15 cellular contexts compared by ENCODE assay signal in genomic region chr2:285506-285905, GRCh38. TPM values are rescaled to one million over a fixed set of nuclear protein-coding genes. Genes with fewer than 3 reads are reported as not detected.
DNase-seq lines count a peak whose midpoint lies in the region; ATAC-seq, FAIRE-seq and TF ChIP-seq lines count a peak whose summit lies in the region.
"Had no signal": no experiment of that assay in that cellular context is flagged by ENCODE, and none has a peak within 500 bp of the region (broad histone marks: within the 10 kb centered on the region; RNA-seq: fewer than 3 reads in every experiment).

No MANE protein-coding gene starts in this region.

- H3K36me3 ChIP-seq in iPS-18a (ENCODE audit: control insufficient read depth, low read depth, low read length) (peaks cover 23% of the 10 kb centered on the region), Peyer's patch (peaks cover 0 to 19% (median 0%) of the 10 kb centered on the region in 3 donors)

- H3K36me3 Mint-ChIP-seq in natural killer cell, result no peaks in the 10 kb centered on the region
- no peaks in the 10 kb centered on the region for H3K36me3 Mint-ChIP-seq in natural killer cell treated with Interleukin-12 subunit alpha and Interleukin-12 subunit beta and Interleukin-15 and Interleukin-18, amount 100 ng/mL, for 72 hours
- H3K36me3 Mint-ChIP-seq in activated T-helper 1 cell treated with anti-CD3 and anti-CD28 coated beads, Interleukin-12 subunit alpha, Interleukin-12 subunit beta, Interleukin-2, Interleukin-4 antibody, amounts not matched to agents 30 ng/mL and 10 ng/mL and 1 ng/mL, durations not matched to agents 14 hours and 24 hours and 36 hours (ENCODE audit: low read depth), result peaks cover 11% of the 10 kb centered on the region

- H3K27me3 ChIP-seq in iPS-18a (ENCODE audit: control insufficient read depth, insufficient read depth, low read length), result peaks cover 50% of the 10 kb centered on the region
- peaks cover 0 to 4% of the 10 kb centered on the region in 2 donors for H3K27me3 ChIP-seq in Peyer's patch

- H3K4me3 ChIP-seq in astrocyte of the cerebellum (ENCODE audit: low read depth, low read length) (no peak overlapping the region), iPS-18a (ENCODE audit: low read length) (peak overlapping the region; percentile 5), Peyer's patch (no peak overlapping the region)
- H3K4me3 ChIP-seq: A549 had no signal

- TF ChIP-seq CTCF in natural killer cell (IDR thresholded peaks at IDR 0.05), result no peak
- no peak for TF ChIP-seq CTCF in astrocyte of the cerebellum (IDR thresholded peaks at IDR 0.05; ENCODE audit: low read depth, low read length, missing control alignments)
- TF ChIP-seq CTCF in Peyer's patch (IDR thresholded peaks at IDR 0.05), result no peak

- FAIRE-seq in H54 (lab: Jason Lieb, UNC), result no peak
- FAIRE-seq: A549 had no signal

- intact Hi-C loops in natural killer cell (cut with micrococcal nuclease), result no loop called here
- intact Hi-C loops in activated T-helper 1 cell treated with anti-CD3 and anti-CD28 coated beads, Interleukin-12 subunit alpha, Interleukin-12 subunit beta, Interleukin-2, Interleukin-4 antibody, amounts not matched to agents 30 ng/mL and 10 ng/mL and 1 ng/mL, durations not matched to agents 14 hours and 24 hours and 36 hours (cut with micrococcal nuclease), result loop anchor here (5.0 kb wide), 1 partner anchor 53 kb away; no protein-coding TSS in a partner anchor

- no peak overlapping the region for H3K9ac ChIP-seq in iPS-18a (ENCODE audit: low read length)
- H3K9ac ChIP-seq: parathyroid adenoma had no signal

- TF ChIP-seq POLR2A in H54 (IDR thresholded peaks at IDR 0.05; ENCODE audit: low read depth, low read length) (no peak), Peyer's patch (IDR thresholded peaks at IDR 0.05) (no peak)

- peaks cover 40% of the 10 kb centered on the region for H3K4me1 ChIP-seq in iPS-18a (ENCODE audit: control insufficient read depth, low read depth, low read length)
- peaks cover 0 to 39% (median 10%) of the 10 kb centered on the region in 4 donors for H3K4me1 ChIP-seq in Peyer's patch

- DNase-seq in natural killer cell (no peak), astrocyte of the cerebellum (ENCODE audit: low read depth) (peak; percentile 47), H54 (ENCODE audit: insufficient read length, low spot score) (no peak), Peyer's patch (no peak)
- no peak for DNase-seq in natural killer cell treated with Interleukin-12 subunit alpha and Interleukin-12 subunit beta and Interleukin-15 and Interleukin-18, amount 100 ng/mL, for 72 hours (ENCODE audit: low spot score)
- DNase-seq in activated T-helper 1 cell treated with anti-CD3 and anti-CD28 coated beads, Interleukin-12 subunit alpha, Interleukin-12 subunit beta, Interleukin-2, Interleukin-4 antibody, amounts not matched to agents 30 ng/mL and 10 ng/mL and 1 ng/mL, durations not matched to agents 14 hours and 24 hours and 36 hours (ENCODE audit: low spot score), result no peak
- DNase-seq: activated CD4-positive, alpha-beta T cell treated with anti-CD3 and anti-CD28 coated beads, Interleukin-2, amount 50 U/mL, for 48 hours; left cardiac atrium; stimulated activated CD4-positive, alpha-beta T cell treated with anti-CD3 and anti-CD28 coated beads, Interleukin-2, amount 100 ng/mL, for 48 hours; T-helper 17 cell had no signal

- peaks cover 0 to 12% of the 10 kb centered on the region in 2 donors for H3K27me3 Mint-ChIP-seq in natural killer cell (ENCODE audit: low read depth in 2 of 2)
- H3K27me3 Mint-ChIP-seq in natural killer cell treated with Interleukin-12 subunit alpha and Interleukin-12 subunit beta and Interleukin-15 and Interleukin-18, amount 100 ng/mL, for 72 hours, result peaks cover 4 to 8% of the 10 kb centered on the region in 2 donors
- peaks cover 29% of the 10 kb centered on the region for H3K27me3 Mint-ChIP-seq in activated T-helper 1 cell treated with anti-CD3 and anti-CD28 coated beads, Interleukin-12 subunit alpha, Interleukin-12 subunit beta, Interleukin-2, Interleukin-4 antibody, amounts not matched to agents 30 ng/mL and 10 ng/mL and 1 ng/mL, durations not matched to agents 14 hours and 24 hours and 36 hours (ENCODE audit: insufficient read depth)

- H3K4me3 Mint-ChIP-seq in natural killer cell, result peak overlapping the region; percentile 65
- no peak overlapping the region for H3K4me3 Mint-ChIP-seq in natural killer cell treated with Interleukin-12 subunit alpha and Interleukin-12 subunit beta and Interleukin-15 and Interleukin-18, amount 100 ng/mL, for 72 hours
- no peak overlapping the region for H3K4me3 Mint-ChIP-seq in activated T-helper 1 cell treated with anti-CD3 and anti-CD28 coated beads, Interleukin-12 subunit alpha, Interleukin-12 subunit beta, Interleukin-2, Interleukin-4 antibody, amounts not matched to agents 30 ng/mL and 10 ng/mL and 1 ng/mL, durations not matched to agents 14 hours and 24 hours and 36 hours

- H3K27ac ChIP-seq in iPS-18a (ENCODE audit: low read length) (no peak overlapping the region), Peyer's patch (peak overlapping the region in 2 of 4 donors; percentile 1 to 32)
- H3K27ac ChIP-seq: A549, parathyroid adenoma had no signal

- H3K9me3 Mint-ChIP-seq in natural killer cell, result no peaks in the 10 kb centered on the region
- H3K9me3 Mint-ChIP-seq in natural killer cell treated with Interleukin-12 subunit alpha and Interleukin-12 subunit beta and Interleukin-15 and Interleukin-18, amount 100 ng/mL, for 72 hours, result no peaks in the 10 kb centered on the region
- H3K9me3 Mint-ChIP-seq in activated T-helper 1 cell treated with anti-CD3 and anti-CD28 coated beads, Interleukin-12 subunit alpha, Interleukin-12 subunit beta, Interleukin-2, Interleukin-4 antibody, amounts not matched to agents 30 ng/mL and 10 ng/mL and 1 ng/mL, durations not matched to agents 14 hours and 24 hours and 36 hours, result no peaks in the 10 kb centered on the region

- in situ Hi-C loops in astrocyte of the cerebellum (cut with HindIII; ENCODE audit: low sequenced_read_pairs), result no loop called here

- ATAC-seq in natural killer cell (no peak), HG02798 (IDR thresholded peaks at IDR 0.05; ENCODE audit: poor library complexity, unreplicated experiment) (no peak)
- no peak for ATAC-seq in natural killer cell treated with Interleukin-12 subunit alpha and Interleukin-12 subunit beta and Interleukin-15 and Interleukin-18, amount 100 ng/mL, for 72 hours
- ATAC-seq: A549, T-helper 17 cell had no signal

- no peak overlapping the region for H3K27ac Mint-ChIP-seq in natural killer cell
- no peak overlapping the region for H3K27ac Mint-ChIP-seq in natural killer cell treated with Interleukin-12 subunit alpha and Interleukin-12 subunit beta and Interleukin-15 and Interleukin-18, amount 100 ng/mL, for 72 hours
- H3K27ac Mint-ChIP-seq in activated T-helper 1 cell treated with anti-CD3 and anti-CD28 coated beads, Interleukin-12 subunit alpha, Interleukin-12 subunit beta, Interleukin-2, Interleukin-4 antibody, amounts not matched to agents 30 ng/mL and 10 ng/mL and 1 ng/mL, durations not matched to agents 14 hours and 24 hours and 36 hours, result no peak overlapping the region
- H3K27ac Mint-ChIP-seq: T-helper 17 cell had no signal

- H3K4me1 Mint-ChIP-seq in natural killer cell, result peaks cover 0 to 9% of the 10 kb centered on the region in 2 donors
- H3K4me1 Mint-ChIP-seq in natural killer cell treated with Interleukin-12 subunit alpha and Interleukin-12 subunit beta and Interleukin-15 and Interleukin-18, amount 100 ng/mL, for 72 hours (ENCODE audit: low read depth in 2 of 2), result peaks cover 0 to 10% of the 10 kb centered on the region in 2 donors
- no peaks in the 10 kb centered on the region for H3K4me1 Mint-ChIP-seq in activated T-helper 1 cell treated with anti-CD3 and anti-CD28 coated beads, Interleukin-12 subunit alpha, Interleukin-12 subunit beta, Interleukin-2, Interleukin-4 antibody, amounts not matched to agents 30 ng/mL and 10 ng/mL and 1 ng/mL, durations not matched to agents 14 hours and 24 hours and 36 hours (ENCODE audit: low read depth)

- H3K9me3 ChIP-seq in iPS-18a (ENCODE audit: control insufficient read depth, low read depth, low read length) (no peaks in the 10 kb centered on the region), Peyer's patch (no peaks in the 10 kb centered on the region)
- H3K9me3 ChIP-seq: A549 had no signal

RNA-seq across cellular contexts. Expression of gene ALKAL2, which starts 2.4 kb away (rescaled TPM):
- 1 to 10 TPM; 1.1 to 2.0 (median 1.7) TPM for total RNA-seq in natural killer cell
- 1 to 10 TPM; 1.1 to 1.4 TPM for total RNA-seq in natural killer cell treated with Interleukin-12 subunit alpha and Interleukin-12 subunit beta and Interleukin-15 and Interleukin-18, amount 100 ng/mL, for 72 hours
- total RNA-seq in Peyer's patch, result 1 to 10 TPM in 3 of 4 donors, not detected in 1; 1.6 to 9.1 (median 3.6) TPM
- 0.18 TPM in 1 of 2 replicates, not detected in the other for total RNA-seq in activated T-helper 1 cell treated with anti-CD3 and anti-CD28 coated beads, Interleukin-12 subunit alpha, Interleukin-12 subunit beta, Interleukin-2, Interleukin-4 antibody, amounts not matched to agents 30 ng/mL and 10 ng/mL and 1 ng/mL, durations not matched to agents 14 hours and 24 hours and 36 hours
- total RNA-seq: OCI-LY7 had no signal

RNA-seq across cellular contexts. Expression of gene ACP1, which starts 20.8 kb away (rescaled TPM):
- total RNA-seq in natural killer cell, result 100 to 1,000 TPM in 2 of 3 donors, 10 to 100 TPM in 1; 87.2 to 104 (median 102) TPM
- 10 to 100 TPM; 94.2 to 96.1 TPM for total RNA-seq in natural killer cell treated with Interleukin-12 subunit alpha and Interleukin-12 subunit beta and Interleukin-15 and Interleukin-18, amount 100 ng/mL, for 72 hours
- 10 to 100 TPM; 39.6 to 88.1 (median 63.5) TPM for total RNA-seq in Peyer's patch
- 124 and 133 TPM in 2 replicates for total RNA-seq in activated T-helper 1 cell treated with anti-CD3 and anti-CD28 coated beads, Interleukin-12 subunit alpha, Interleukin-12 subunit beta, Interleukin-2, Interleukin-4 antibody, amounts not matched to agents 30 ng/mL and 10 ng/mL and 1 ng/mL, durations not matched to agents 14 hours and 24 hours and 36 hours

RNA-seq across cellular contexts. Expression of gene SH3YL1, which starts 21.7 kb away (rescaled TPM):
- total RNA-seq in natural killer cell (10 to 100 TPM; 28.3 to 42.2 (median 32.3) TPM), Peyer's patch (100 to 1,000 TPM in 2 of 4 donors, 10 to 100 TPM in 2; 60.2 to 163 (median 102) TPM)
- total RNA-seq in natural killer cell treated with Interleukin-12 subunit alpha and Interleukin-12 subunit beta and Interleukin-15 and Interleukin-18, amount 100 ng/mL, for 72 hours, result 10 to 100 TPM; 15.4 to 17.5 TPM
- total RNA-seq in activated T-helper 1 cell treated with anti-CD3 and anti-CD28 coated beads, Interleukin-12 subunit alpha, Interleukin-12 subunit beta, Interleukin-2, Interleukin-4 antibody, amounts not matched to agents 30 ng/mL and 10 ng/mL and 1 ng/mL, durations not matched to agents 14 hours and 24 hours and 36 hours, result 18.4 and 20.1 TPM in 2 replicates
